In genomic region chr3:186259612-186260383, GRCh38 we compare ENCODE assay signal across 8 cellular contexts.
A peak's percentile ranks its signal among the peaks of the same experiment; 100 is the strongest.
DNase-seq lines count a peak whose midpoint lies in the region; ATAC-seq, FAIRE-seq and TF ChIP-seq lines count a peak whose summit lies in the region.

No MANE protein-coding gene starts in this region.

- peak; percentile 84 for DNase-seq in 8988T
- DNase-seq in GM12891 (ENCODE audit: insufficient read length, low spot score): peak; percentile 59
- DNase-seq in NCI-H510A treated with DMSO at 0.1 percent for 48 hours (lab: John Stamatoyannopoulos, UW): peak; percentile 80
- peak; percentile 72 to 79 for DNase-seq in activated CD4-positive, alpha-beta T cell treated with anti-CD3 and anti-CD28 coated beads, Interleukin-2, amount 50 U/mL, for 48 hours
- peak; percentile 87 for DNase-seq in ecto neural progenitor cell (ENCODE audit: low spot score)
- DNase-seq in medulla oblongata (ENCODE audit: extremely low spot score): peak; percentile 78
- DNase-seq in stimulated activated CD8-positive, alpha-beta memory T cell treated with anti-CD3 and anti-CD28 coated beads, Interleukin-15, amount 100 ng/mL, for 48 hours (ENCODE audit: low read depth in 2 of 2): peak; percentile 58 to 67

- ATAC-seq in HG03066 (IDR thresholded peaks at IDR 0.05; ENCODE audit: low read depth, unreplicated experiment): peak; percentile 48

- TF ChIP-seq POLR2A in GM12891 (IDR thresholded peaks at IDR 0.05; ENCODE audit: low read depth, low read length): no peak

- no peak for FAIRE-seq in GM12891 (lab: Jason Lieb, UNC)

TF ChIP-seq in GM12891, 5 proteins besides CTCF, POLR2A, EP300 and RAD21:
- TF ChIP-seq POU2F2 (IDR thresholded peaks at IDR 0.05; ENCODE audit: low read depth, low read length) (no peak), SPI1 (IDR thresholded peaks at IDR 0.05; ENCODE audit: low read depth, low read length) (0 out of 2 replicates have a peak, but pooled peaks have one; percentile 16), POLR2AphosphoS5 (IDR thresholded peaks at IDR 0.05; ENCODE audit: low read depth, low read length) (no peak)

Comparison
In these comparisons a context has a peak if more than half of its experiments do, and no peak if none do; other contexts are left out.
1. Peak in every context shown above with its lines: DNase-seq and ATAC-seq.